36 cellular contexts compared by ENCODE assay signal in genomic region chr3:54877675-54878544, GRCh38. TPM values are rescaled to one million over a fixed set of nuclear protein-coding genes. Genes with fewer than 3 reads are reported as not detected.
DNase-seq lines count a peak whose midpoint lies in the region; FAIRE-seq and TF ChIP-seq lines count a peak whose summit lies in the region.
"Had no signal": no experiment of that assay in that cellular context is flagged by ENCODE, and none has a peak within 500 bp of the region (broad histone marks: within the 10 kb centered on the region; RNA-seq: fewer than 3 reads in every experiment).

No MANE protein-coding gene starts in this region.

- H3K23ac ChIP-seq in neuronal stem cell (ENCODE audit: low read depth, low read length, poor library complexity): no peak overlapping the region

- no peaks in the 10 kb centered on the region for H3K79me1 ChIP-seq in neuronal stem cell (ENCODE audit: low read depth, low read length)

- H4K91ac ChIP-seq in neuronal stem cell (ENCODE audit: low read depth, low read length, poor library complexity): no peak overlapping the region

- no peak for FAIRE-seq in GM12891 (lab: Jason Lieb, UNC)
- FAIRE-seq: A204.1 had no signal

- H3K4me2 ChIP-seq in neuronal stem cell (ENCODE audit: insufficient read depth, low read length, poor library complexity, severe bottlenecking): no peak overlapping the region
- H3K4me2 ChIP-seq: neural progenitor cell had no signal

- no peak overlapping the region for H3K14ac ChIP-seq in neuronal stem cell (ENCODE audit: low read length)

- DNase-seq in AG20443 (ENCODE audit: low spot score) (peak; percentile 40), RPMI7951 (ENCODE audit: low read depth) (peak; percentile 71), epithelial cell of esophagus (ENCODE audit: low read depth) (peak; percentile 16), neuronal stem cell (ENCODE audit: low spot score) (no peak), iPS-NIHi11 (ENCODE audit: low spot score) (no peak), RPMI8226 (no peak), ecto neural progenitor cell (ENCODE audit: low spot score) (no peak), GM12891 (ENCODE audit: insufficient read length, low spot score) (no peak)
- DNase-seq: activated B cell treated with CpG ODN at 0.5 μM for 24 hours; activated CD4-positive, alpha-beta T cell treated with anti-CD3 and anti-CD28 coated beads, Interleukin-2, amount 50 U/mL, for 1 hour; activated CD8-positive, alpha-beta memory T cell treated with anti-CD3 and anti-CD28 coated beads, Interleukin-2, amount 10 ng/mL, durations not matched to agents 7 days and 5 days; activated naive CD4-positive, alpha-beta T cell; activated naive CD8-positive, alpha-beta T cell treated with anti-CD3 and anti-CD28 coated beads, Interleukin-2, amount 50 U/mL, for 24 hours; activated T-cell treated with anti-CD3 and anti-CD28 coated beads, Interleukin-2, amount 50 U/mL, for 48 hours; CD4-positive, alpha-beta memory T cell; cerebellar nuclear complex; DMS 273 treated with DMSO at 0.1 percent for 48 hours; hypothalamus; immature natural killer cell; NCI-H146; NCI-H2107; NCI-H446; NCI-H748 treated with DMSO at 0.1 percent for 48 hours; Peyer's patch; posterior cingulate gyrus; right cardiac atrium; stimulated activated CD4-positive, alpha-beta T cell treated with anti-CD3 and anti-CD28 coated beads, Interleukin-2, amount 100 ng/mL, for 48 hours; stimulated activated naive CD8-positive, alpha-beta T cell treated with anti-CD3 and anti-CD28 coated beads, Interleukin-15, amount 100 ng/mL, for 72 hours; T-cell had no signal

- no peak overlapping the region for H3K4ac ChIP-seq in neuronal stem cell (ENCODE audit: low read length)

- H2AK5ac ChIP-seq in neuronal stem cell (ENCODE audit: low read depth, low read length): no peak overlapping the region

- no peak for TF ChIP-seq POLR2A in GM12891 (IDR thresholded peaks at IDR 0.05; ENCODE audit: low read depth, low read length)

- peak overlapping the region; percentile 28 for H3K18ac ChIP-seq in neuronal stem cell (ENCODE audit: low read length)

- no peak for TF ChIP-seq CTCF in epithelial cell of esophagus (IDR thresholded peaks at IDR 0.05; ENCODE audit: insufficient read depth, low read depth, low read length, missing control alignments)

- H3K9me3 ChIP-seq in neuronal stem cell (replicated peaks in 1 of 2; ENCODE audit: control insufficient read depth in 2 of 2, insufficient read depth in 1 of 2, low read depth in 1 of 2, low read length in 2 of 2): no peaks in the 10 kb centered on the region
- H3K9me3 ChIP-seq: Peyer's patch, thoracic aorta had no signal

- no peak overlapping the region for H2BK12ac ChIP-seq in neuronal stem cell (ENCODE audit: low read length)

- no peaks in the 10 kb centered on the region for H3K36me3 ChIP-seq in neuronal stem cell (replicated peaks in 1 of 2; ENCODE audit: control insufficient read depth in 2 of 2, insufficient read depth in 2 of 2, low read length in 2 of 2)
- H3K36me3 ChIP-seq: neural progenitor cell, Peyer's patch, thoracic aorta had no signal

- no peak overlapping the region for H4K8ac ChIP-seq in neuronal stem cell (ENCODE audit: low read depth, low read length)

- H2BK120ac ChIP-seq in neuronal stem cell (ENCODE audit: low read depth, low read length): no peak overlapping the region

- H2AFZ ChIP-seq in neuronal stem cell (ENCODE audit: low read length): no peak overlapping the region
- H2AFZ ChIP-seq: neural progenitor cell had no signal

- H2BK5ac ChIP-seq in neuronal stem cell (ENCODE audit: low read length): no peak overlapping the region

- peaks cover 2% of the 10 kb centered on the region in 2 donors for H3K4me1 ChIP-seq in neuronal stem cell (ENCODE audit: control insufficient read depth in 2 of 2, insufficient read depth in 1 of 2, low read depth in 1 of 2, low read length in 2 of 2)
- H3K4me1 ChIP-seq: Peyer's patch had no signal

- no peak overlapping the region for H3K9ac ChIP-seq in neuronal stem cell (ENCODE audit: low read depth, low read length, poor library complexity)
- H3K9ac ChIP-seq: neural progenitor cell had no signal

- H3K4me3 ChIP-seq in epithelial cell of esophagus (ENCODE audit: low read length): no peak overlapping the region
- no peak overlapping the region for H3K4me3 ChIP-seq in neuronal stem cell (ENCODE audit: low read length in 2 of 2)
- H3K4me3 ChIP-seq: neural progenitor cell, Peyer's patch, thoracic aorta had no signal

- WGBS in neuronal stem cell (ENCODE audit: extremely low coverage in 2 of 2, insufficient read length in 2 of 2, insufficient replicate concordance in 1 of 2), 2 donors: no CpG with 5 or more reads among the region's 11 CpGs

- H2BK15ac ChIP-seq in neuronal stem cell (ENCODE audit: low read length): no peak overlapping the region

- H3K27ac ChIP-seq in neuronal stem cell (replicated peaks; ENCODE audit: low read length): no peak overlapping the region
- H3K27ac ChIP-seq: neural progenitor cell, Peyer's patch, thoracic aorta had no signal

- H3K27me3 ChIP-seq in neuronal stem cell (ENCODE audit: control insufficient read depth in 3 of 3, insufficient read depth in 3 of 3, low read depth in 1 of 3, low read length in 3 of 3): no peaks in the 10 kb centered on the region
- H3K27me3 ChIP-seq: neural progenitor cell, Peyer's patch had no signal

TF ChIP-seq in GM12891, 5 proteins besides CTCF, POLR2A, EP300 and RAD21:
- TF ChIP-seq TAF1 (IDR thresholded peaks at IDR 0.05; ENCODE audit: low read depth, low read length): no peak
- TF ChIP-seq PAX5 (IDR thresholded peaks at IDR 0.05; ENCODE audit: insufficient read depth, low read length, severe bottlenecking): no peak
- no peak for TF ChIP-seq SPI1 (IDR thresholded peaks at IDR 0.05; ENCODE audit: low read depth, low read length)
- no peak for TF ChIP-seq POU2F2 (IDR thresholded peaks at IDR 0.05; ENCODE audit: low read depth, low read length)
- TF ChIP-seq POLR2AphosphoS5 (IDR thresholded peaks at IDR 0.05; ENCODE audit: low read depth, low read length): no peak

RNA-seq across cellular contexts. Expression of gene LRTM1, which starts 49.9 kb away (rescaled TPM):
- total RNA-seq in RPMI7951 (2014; rRNA removed; shearing (Covaris generic)): 1.6 and 2.2 TPM in 2 replicates
- polyA plus RNA-seq in neuronal stem cell (2013, experiment 1 of 2): not detected
- polyA plus RNA-seq in neuronal stem cell (2013, experiment 2 of 2): not detected
- polyA plus RNA-seq in GM12891 (2012; ENCODE audit: low read depth, missing spikeins): not detected
- total RNA-seq: activated B cell treated with CpG ODN at 0.5 μM for 24 hours; activated CD8-positive, alpha-beta memory T cell treated with anti-CD3 and anti-CD28 coated beads, Interleukin-2, amount 10 ng/mL, durations not matched to agents 7 days and 5 days; CD4-positive, alpha-beta memory T cell; dermis microvascular lymphatic vessel endothelial cell; glomerular endothelial cell; left lobe of liver; Peyer's patch; right cardiac atrium; T-cell; thoracic aorta had no signal
- polyA plus RNA-seq: CD4-positive, alpha-beta memory T cell; IgD-negative memory B cell; immature natural killer cell; right cardiac atrium had no signal

Comparison
In these comparisons a context has a peak if more than half of its experiments do, and no peak if none do; other contexts are left out.
1. DNase-seq: peak in AG20443 (single experiment), RPMI7951 (single experiment) and epithelial cell of esophagus (single experiment); none in neuronal stem cell (single experiment), iPS-NIHi11 (single experiment), RPMI8226 (single experiment), ecto neural progenitor cell (single experiment) and GM12891 (single experiment).